14 cellular contexts compared by ENCODE assay signal in genomic region chr11:83174008-83174407, GRCh38. TPM values are rescaled to one million over a fixed set of nuclear protein-coding genes. Genes with fewer than 3 reads are reported as not detected.
DNase-seq lines count a peak whose midpoint lies in the region; ATAC-seq, FAIRE-seq and TF ChIP-seq lines count a peak whose summit lies in the region.
"Had no signal": no experiment of that assay in that cellular context is flagged by ENCODE, and none has a peak within 500 bp of the region (broad histone marks: within the 10 kb centered on the region; RNA-seq: fewer than 3 reads in every experiment).

No MANE protein-coding gene starts in this region.

- H3K9me3 ChIP-seq in right lobe of liver (no peaks in the 10 kb centered on the region), HepG2 (ENCODE audit: low read length) (no peaks in the 10 kb centered on the region), astrocyte (ENCODE audit: insufficient read depth, low read depth, low read length) (no peaks in the 10 kb centered on the region)
- H3K9me3 ChIP-seq: ascending aorta had no signal

- intact Hi-C loops in right lobe of liver (cut with DNase I), result no loop called here
- intact Hi-C loops in HepG2 (cut with micrococcal nuclease; ENCODE audit: unreplicated experiment), result no loop called here

- H4K20me1 ChIP-seq in HepG2 (ENCODE audit: insufficient read depth, low read length) (no peaks in the 10 kb centered on the region; the same call in 1 of the 2 replicates), astrocyte (ENCODE audit: insufficient read depth, low read length) (peaks cover 84% of the 10 kb centered on the region)

- TF ChIP-seq CTCF in right lobe of liver (IDR thresholded peaks at IDR 0.05) (no peak), HepG2 (CRISPR knock-in tag; IDR thresholded peaks at IDR 0.05) (no peak), astrocyte (IDR thresholded peaks at IDR 0.05; ENCODE audit: insufficient read depth, low read depth, low read length) (no peak), GM10248 (IDR thresholded peaks at IDR 0.05; ENCODE audit: control extremely low read depth, extremely low read depth, low read depth, missing control alignments) (no peak)

- H3K27ac Mint-ChIP-seq in astrocyte (ENCODE audit: unreplicated experiment), result no peak overlapping the region
- H3K27ac Mint-ChIP-seq: activated CD4-positive, alpha-beta T cell treated with anti-CD3 and anti-CD28 coated beads, Interleukin-2, amount 10 ng/mL, durations not matched to agents 7 days and 5 days had no signal

- no peaks in the 10 kb centered on the region for H3K9me3 Mint-ChIP-seq in astrocyte (ENCODE audit: unreplicated experiment)
- H3K9me3 Mint-ChIP-seq: activated CD4-positive, alpha-beta T cell treated with anti-CD3 and anti-CD28 coated beads, Interleukin-2, amount 10 ng/mL, durations not matched to agents 7 days and 5 days had no signal

- TF ChIP-seq EP300 in HepG2 (IDR thresholded peaks at IDR 0.05; ENCODE audit: low read depth in 2 of 2, low read length in 2 of 2) (no peak), HepG2 (CRISPR knock-in tag; IDR thresholded peaks at IDR 0.05; ENCODE audit: borderline replicate concordance) (no peak)

- no peak overlapping the region for H3K4me3 Mint-ChIP-seq in astrocyte (ENCODE audit: unreplicated experiment)
- H3K4me3 Mint-ChIP-seq: activated CD4-positive, alpha-beta T cell treated with anti-CD3 and anti-CD28 coated beads, Interleukin-2, amount 10 ng/mL, durations not matched to agents 7 days and 5 days had no signal

- H3K9ac ChIP-seq in HepG2 (ENCODE audit: insufficient read depth, low read depth, low read length), result no peak overlapping the region
- H3K9ac ChIP-seq in astrocyte (ENCODE audit: low read length), result no peak overlapping the region

- peaks cover 38% of the 10 kb centered on the region for H3K79me2 ChIP-seq in HepG2 (ENCODE audit: insufficient read depth, low read length)
- H3K79me2 ChIP-seq in astrocyte (ENCODE audit: insufficient read depth, low read length), result peaks cover 96% of the 10 kb centered on the region

- no peaks in the 10 kb centered on the region for H3K27me3 Mint-ChIP-seq in astrocyte (ENCODE audit: low read depth, unreplicated experiment)
- H3K27me3 Mint-ChIP-seq: activated CD4-positive, alpha-beta T cell treated with anti-CD3 and anti-CD28 coated beads, Interleukin-2, amount 10 ng/mL, durations not matched to agents 7 days and 5 days had no signal

- H3K27me3 ChIP-seq in right lobe of liver (no peaks in the 10 kb centered on the region), HepG2 (ENCODE audit: control insufficient read depth in 1 of 2, insufficient read depth in 2 of 2, low read length in 2 of 2) (no peaks in the 10 kb centered on the region), astrocyte (ENCODE audit: insufficient read depth, low read length) (no peaks in the 10 kb centered on the region)
- H3K27me3 ChIP-seq: ascending aorta had no signal

- peaks cover 0 to 54% (median 25%) of the 10 kb centered on the region in 4 donors for H3K36me3 ChIP-seq in right lobe of liver
- H3K36me3 ChIP-seq in HepG2 (replicated peaks in 1 of 2; ENCODE audit: control insufficient read depth in 1 of 2, insufficient read depth in 2 of 2, low read length in 2 of 2), result peaks cover 10 to 38% of the 10 kb centered on the region in 2 experiments
- H3K36me3 ChIP-seq in astrocyte (ENCODE audit: insufficient read depth, low read length), result peaks cover 55% of the 10 kb centered on the region

- CTCF ChIA-PET in HepG2 (lab: Yijun Ruan, JAX; ENCODE audit: low intra/inter-chr PET ratio, low total read pairs) (no interaction called here), GM10248 (lab: Yijun Ruan, JAX) (interaction anchor here (0.9 to 1.5 kb wide), 5 partner anchors 11 to 307 kb away, joined by 3 to 5 read pairs (median 3); partner anchors contain the start of gene DDIAS)

- no peak for TF ChIP-seq RAD21 in HepG2 (CRISPR knock-in tag; IDR thresholded peaks at IDR 0.05)

- in situ Hi-C loops in HepG2 (cut with HindIII; ENCODE audit: extremely low pct_ligation_motif_present, low pct_unique_long_range_greater_than_20kb), result no loop called here

- DNase-seq in right lobe of liver, result no peak
- DNase-seq in HepG2 (ENCODE audit: low spot score), result no peak
- no peak for DNase-seq in astrocyte (ENCODE audit: low read depth)
- DNase-seq in NAMALWA (ENCODE audit: low spot score), result no peak
- no peak for DNase-seq in GM10248 (ENCODE audit: extremely low spot score)
- DNase-seq: activated CD4-positive, alpha-beta T cell treated with anti-CD3 and anti-CD28 coated beads, Interleukin-2, amount 10 ng/mL, durations not matched to agents 7 days and 5 days; hypothalamus; Right ventricle myocardium superior had no signal

- BruUV-seq in HepG2 (replicated peaks; lab: Mats Ljungman, UMichigan), result no TSS peak

- H3K27ac ChIP-seq in right lobe of liver, result no peak overlapping the region
- H3K27ac ChIP-seq in HepG2 (ENCODE audit: extremely low read length, insufficient read depth, low read length), result no peak overlapping the region
- no peak overlapping the region for H3K27ac ChIP-seq in astrocyte (ENCODE audit: low read depth, low read length)
- H3K27ac ChIP-seq: ascending aorta had no signal

- H3K4me2 ChIP-seq in HepG2 (ENCODE audit: low read depth, low read length) (no peak overlapping the region), astrocyte (ENCODE audit: low read length) (peak overlapping the region; percentile 28)
- H3K4me2 ChIP-seq: smooth muscle cell had no signal

- no peak for FAIRE-seq in HepG2 (lab: Jason Lieb, UNC)
- no peak for FAIRE-seq in astrocyte (lab: Jason Lieb, UNC)
- FAIRE-seq: endometrium had no signal

- peaks cover 10% of the 10 kb centered on the region for H3K4me1 Mint-ChIP-seq in astrocyte (ENCODE audit: low read depth, unreplicated experiment)

- H2AFZ ChIP-seq in HepG2 (ENCODE audit: low read length) (no peak overlapping the region), astrocyte (ENCODE audit: low read depth, low read length) (no peak overlapping the region)

- no peak overlapping the region for H3K4me3 ChIP-seq in right lobe of liver
- H3K4me3 ChIP-seq in HepG2 (replicated peaks in 1 of 3; ENCODE audit: insufficient read depth in 1 of 3, low read depth in 2 of 3, low read length in 3 of 3), result no peak overlapping the region
- H3K4me3 ChIP-seq in astrocyte (ENCODE audit: insufficient read depth, low read depth, low read length), result no peak overlapping the region
- H3K4me3 ChIP-seq: ascending aorta, smooth muscle cell had no signal

- TF ChIP-seq POLR2A in right lobe of liver (IDR thresholded peaks at IDR 0.05), result no peak
- TF ChIP-seq POLR2A in HepG2 (IDR thresholded peaks at IDR 0.05; ENCODE audit: insufficient read depth in 1 of 2, low read depth in 2 of 2, low read length in 2 of 2), result no peak

- POLR2A ChIA-PET in HepG2 (lab: Yijun Ruan, JAX), result interaction anchor here (1.0 kb wide), 1 partner anchor 17 kb away, joined by 4 read pairs; the partner anchor contains the start of gene PCF11
- POLR2A ChIA-PET in GM10248 (lab: Yijun Ruan, JAX), result no interaction called here

- H3K36me3 Mint-ChIP-seq in astrocyte (ENCODE audit: low read depth, unreplicated experiment), result peaks cover 8% of the 10 kb centered on the region

- H3K4me1 ChIP-seq in right lobe of liver, result peaks cover 0 to 23% (median 8%) of the 10 kb centered on the region in 4 donors
- H3K4me1 ChIP-seq in HepG2 (ENCODE audit: insufficient read depth, low read length), result peaks cover 26% of the 10 kb centered on the region; the same call in 1 of the 2 replicates
- H3K4me1 ChIP-seq in astrocyte (ENCODE audit: insufficient read depth, low read length), result peaks cover 3% of the 10 kb centered on the region

- peak in 3 of 4 donors; percentile 12 to 23 (median 18) for ATAC-seq in right lobe of liver
- no peak for ATAC-seq in HepG2
- ATAC-seq in HG03066 (IDR thresholded peaks at IDR 0.05; ENCODE audit: low read depth, unreplicated experiment), result peak; percentile 44
- no peak for ATAC-seq in HG03097 (IDR thresholded peaks at IDR 0.05; ENCODE audit: low FRiP score, unreplicated experiment)
- ATAC-seq in HG03520 (IDR thresholded peaks at IDR 0.05; ENCODE audit: unreplicated experiment), result no peak

RNA-seq across cellular contexts. Expression of gene PCF11, which starts 17.1 kb away (rescaled TPM):
- 10 to 100 TPM; 16.0 to 23.1 (median 18.9) TPM for total RNA-seq in right lobe of liver
- total RNA-seq in HepG2 (2016; rRNA removed; fragmentation: Illumina TruSeq; extraction: Trizol), result 43.1 and 47.7 TPM in 2 replicates
- total RNA-seq in HepG2 (2016; cell fraction: cytosol; rRNA removed; fragmentation: Illumina TruSeq; extraction: Trizol; ENCODE audit: low read depth), result 3.9 and 5.6 TPM in 2 replicates
- 41.6 and 49.1 TPM in 2 replicates for total RNA-seq in HepG2 (2016; cell fraction: insoluble cytoplasmic fraction; rRNA removed; fragmentation: Illumina TruSeq; extraction: Trizol)
- 14.1 and 19.4 TPM in 2 replicates for total RNA-seq in HepG2 (2016; cell fraction: membrane; rRNA removed; fragmentation: Illumina TruSeq; extraction: Trizol)
- total RNA-seq in HepG2 (2016; cell fraction: nucleus; rRNA removed; fragmentation: Illumina TruSeq; extraction: Trizol), result 95.0 and 105 TPM in 2 replicates
- polyA plus RNA-seq in HepG2 (2011; rRNA removed), result 37.3 and 40.3 TPM in 2 replicates
- polyA plus RNA-seq in HepG2 (2011; cell fraction: cytosol; rRNA removed), result 18.8 and 21.4 TPM in 2 replicates
- 99.2 and 102 TPM in 2 replicates for polyA plus RNA-seq in HepG2 (2011; cell fraction: nucleus; rRNA removed)
- polyA plus RNA-seq in HepG2 (2012), result 29.5 and 35.9 TPM in 2 replicates
- polyA plus RNA-seq in HepG2 (2016; cell fraction: cytosol; fragmentation: Illumina TruSeq; extraction: Trizol; ENCODE audit: low read depth), result 2.8 and 2.9 TPM in 2 replicates
- 27.5 and 31.2 TPM in 2 replicates for polyA plus RNA-seq in HepG2 (2016; cell fraction: insoluble cytoplasmic fraction; fragmentation: Illumina TruSeq; extraction: Trizol; ENCODE audit: low read depth)
- polyA plus RNA-seq in HepG2 (2016; cell fraction: membrane; fragmentation: Illumina TruSeq; extraction: Trizol; ENCODE audit: low read depth), result 7.3 and 8.2 TPM in 2 replicates
- polyA plus RNA-seq in HepG2 (2016; cell fraction: nucleus; fragmentation: Illumina TruSeq; extraction: Trizol; ENCODE audit: insufficient read depth, low read depth), result 101 and 108 TPM in 2 replicates
- 31.9 and 52.6 TPM in 2 replicates for polyA minus RNA-seq in HepG2 (2011; rRNA and poly(A)+ RNA removed; ENCODE audit: low replicate concordance)
- 16.3 and 17.7 TPM in 2 replicates for polyA minus RNA-seq in HepG2 (2011; cell fraction: cytosol; rRNA and poly(A)+ RNA removed)
- polyA minus RNA-seq in HepG2 (2011; cell fraction: nucleus; rRNA and poly(A)+ RNA removed), result 150 and 158 TPM in 2 replicates
- 35.9 and 40.7 TPM in 2 replicates for total RNA-seq in astrocyte

RNA-seq across cellular contexts. Expression of gene ANKRD42, which starts 19.5 kb away (rescaled TPM):
- total RNA-seq in right lobe of liver (1 to 10 TPM; 3.2 to 5.9 (median 3.6) TPM), HepG2 (2016; rRNA removed; fragmentation: Illumina TruSeq; extraction: Trizol) (3.7 and 3.8 TPM in 2 replicates), astrocyte (15.0 and 16.4 TPM in 2 replicates)
- total RNA-seq in HepG2 (2016; cell fraction: cytosol; rRNA removed; fragmentation: Illumina TruSeq; extraction: Trizol; ENCODE audit: low read depth), result 1.2 and 2.2 TPM in 2 replicates
- total RNA-seq in HepG2 (2016; cell fraction: insoluble cytoplasmic fraction; rRNA removed; fragmentation: Illumina TruSeq; extraction: Trizol), result 2.7 and 3.8 TPM in 2 replicates
- 2.2 and 2.5 TPM in 2 replicates for total RNA-seq in HepG2 (2016; cell fraction: membrane; rRNA removed; fragmentation: Illumina TruSeq; extraction: Trizol)
- 2.9 and 3.5 TPM in 2 replicates for total RNA-seq in HepG2 (2016; cell fraction: nucleus; rRNA removed; fragmentation: Illumina TruSeq; extraction: Trizol)
- polyA plus RNA-seq in HepG2 (2011; rRNA removed), result 2.2 and 2.4 TPM in 2 replicates
- polyA plus RNA-seq in HepG2 (2011; cell fraction: cytosol; rRNA removed), result 1.1 and 1.6 TPM in 2 replicates
- polyA plus RNA-seq in HepG2 (2011; cell fraction: nucleus; rRNA removed), result 1.2 and 1.9 TPM in 2 replicates
- polyA plus RNA-seq in HepG2 (2012), result 1.7 and 1.8 TPM in 2 replicates
- 0.21 and 0.26 TPM in 2 replicates for polyA plus RNA-seq in HepG2 (2016; cell fraction: cytosol; fragmentation: Illumina TruSeq; extraction: Trizol; ENCODE audit: low read depth)
- 3.8 and 4.2 TPM in 2 replicates for polyA plus RNA-seq in HepG2 (2016; cell fraction: insoluble cytoplasmic fraction; fragmentation: Illumina TruSeq; extraction: Trizol; ENCODE audit: low read depth)
- 0.85 TPM in 2 replicates for polyA plus RNA-seq in HepG2 (2016; cell fraction: membrane; fragmentation: Illumina TruSeq; extraction: Trizol; ENCODE audit: low read depth)
- polyA plus RNA-seq in HepG2 (2016; cell fraction: nucleus; fragmentation: Illumina TruSeq; extraction: Trizol; ENCODE audit: insufficient read depth, low read depth), result 4.0 and 4.6 TPM in 2 replicates
- 1.6 and 7.6 TPM in 2 replicates for polyA minus RNA-seq in HepG2 (2011; rRNA and poly(A)+ RNA removed; ENCODE audit: low replicate concordance)
- 1.8 and 3.0 TPM in 2 replicates for polyA minus RNA-seq in HepG2 (2011; cell fraction: cytosol; rRNA and poly(A)+ RNA removed)
- 1.5 TPM in 2 replicates for polyA minus RNA-seq in HepG2 (2011; cell fraction: nucleus; rRNA and poly(A)+ RNA removed)

Comparison
In these comparisons a context has a peak if more than half of its experiments do, and no peak if none do; other contexts are left out.
1. ATAC-seq: peak in right lobe of liver (3 of 4) and HG03066 (single experiment); none in HepG2 (single experiment), HG03097 (single experiment) and HG03520 (single experiment).